Comparison of ENCODE assay signal across 8 cellular contexts in the genomic region with DNA sequence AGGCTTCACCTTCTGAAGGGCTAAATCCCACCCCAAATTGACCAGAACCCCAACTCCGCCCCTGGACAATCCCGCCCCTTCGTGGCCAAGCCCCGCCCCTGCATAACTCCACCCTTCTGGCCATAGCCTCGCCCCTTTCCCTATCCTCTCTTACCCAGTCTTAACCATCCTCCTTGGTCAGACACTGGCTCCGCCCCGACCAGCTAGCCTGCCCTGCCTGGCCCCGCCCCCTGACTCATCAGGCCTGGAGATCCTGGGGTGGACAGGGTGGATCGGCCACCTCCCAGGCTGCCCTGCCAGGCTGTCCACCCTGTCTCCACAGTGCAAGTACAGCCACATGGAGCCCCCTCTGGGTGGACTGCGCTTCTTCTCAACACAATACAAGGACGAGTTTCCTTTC. TPM values are rescaled to one million over a fixed set of nuclear protein-coding genes. Genes with fewer than 3 reads are reported as not detected.
DNase-seq lines count a peak whose midpoint lies in the region; ATAC-seq and TF ChIP-seq lines count a peak whose summit lies in the region.

No MANE protein-coding gene starts in this region.

- ATAC-seq in activated CD8-positive, alpha-beta T cell treated with anti-CD3 and anti-CD28 coated beads, Interleukin-2, amount 10 ng/mL, durations not matched to agents 7 days and 5 days: peak; percentile 35
- no peak for ATAC-seq in GM21529 (IDR thresholded peaks at IDR 0.05; ENCODE audit: unreplicated experiment)
- ATAC-seq in HG03432 (IDR thresholded peaks at IDR 0.05; ENCODE audit: unreplicated experiment): no peak
- ATAC-seq in GM18505 (IDR thresholded peaks at IDR 0.05; ENCODE audit: unreplicated experiment): no peak

- no peak for TF ChIP-seq CTCF in transverse colon (IDR thresholded peaks at IDR 0.05)

- no peaks in the 10 kb centered on the region for H3K36me3 Mint-ChIP-seq in activated CD8-positive, alpha-beta T cell treated with anti-CD3 and anti-CD28 coated beads, Interleukin-2, amount 10 ng/mL, durations not matched to agents 7 days and 5 days (ENCODE audit: low read depth)

- no peaks in the 10 kb centered on the region for H3K36me3 ChIP-seq in Karpas-422 (ENCODE audit: insufficient read depth, low read length)
- H3K36me3 ChIP-seq in iPS DF 6.9 (ENCODE audit: control insufficient read depth, insufficient read depth, low read length): no peaks in the 10 kb centered on the region
- H3K36me3 ChIP-seq in transverse colon: no peaks in the 10 kb centered on the region

- peaks cover 3% of the 10 kb centered on the region for H3K4me1 Mint-ChIP-seq in activated CD8-positive, alpha-beta T cell treated with anti-CD3 and anti-CD28 coated beads, Interleukin-2, amount 10 ng/mL, durations not matched to agents 7 days and 5 days (ENCODE audit: low read depth)

- H3K27me3 ChIP-seq in Karpas-422 (ENCODE audit: low read length) (no peaks in the 10 kb centered on the region), iPS DF 6.9 (ENCODE audit: control insufficient read depth, insufficient read depth, low read length) (no peaks in the 10 kb centered on the region), transverse colon (no peaks in the 10 kb centered on the region)

- H3K4me2 ChIP-seq in Karpas-422 (ENCODE audit: low read depth, low read length, poor library complexity, severe bottlenecking): no peak overlapping the region

- TF ChIP-seq EP300 in transverse colon (IDR thresholded peaks at IDR 0.05; ENCODE audit: low read depth): no peak

- H3K27ac ChIP-seq in Karpas-422 (ENCODE audit: low read length): no peak overlapping the region
- H3K27ac ChIP-seq in iPS DF 6.9 (ENCODE audit: low read length): no peak overlapping the region
- H3K27ac ChIP-seq in transverse colon: no peak overlapping the region

- CTCF ChIA-PET in activated CD8-positive, alpha-beta T cell treated with anti-CD3 and anti-CD28 coated beads, Interleukin-2, amount 10 ng/mL, durations not matched to agents 7 days and 5 days (lab: Charles Lee): no interaction called here

- no peaks in the 10 kb centered on the region for H3K79me2 ChIP-seq in Karpas-422 (ENCODE audit: low read length)

- H4K20me1 ChIP-seq in Karpas-422 (ENCODE audit: insufficient read depth, low read depth, low read length): no peaks in the 10 kb centered on the region

- H3K4me3 ChIP-seq in Karpas-422 (ENCODE audit: low read length): no peak overlapping the region
- H3K4me3 ChIP-seq in iPS DF 6.9 (ENCODE audit: low read length): no peak overlapping the region
- H3K4me3 ChIP-seq in transverse colon: no peak overlapping the region

- POLR2A ChIA-PET in activated CD8-positive, alpha-beta T cell treated with anti-CD3 and anti-CD28 coated beads, Interleukin-2, amount 10 ng/mL, durations not matched to agents 7 days and 5 days (lab: Charles Lee): no interaction called here

- no peak overlapping the region for H3K9ac ChIP-seq in Karpas-422 (ENCODE audit: low read length)

- no peak overlapping the region for H3K27ac Mint-ChIP-seq in activated CD8-positive, alpha-beta T cell treated with anti-CD3 and anti-CD28 coated beads, Interleukin-2, amount 10 ng/mL, durations not matched to agents 7 days and 5 days

- H3K9me3 ChIP-seq in Karpas-422 (ENCODE audit: low read length): no peaks in the 10 kb centered on the region
- H3K9me3 ChIP-seq in iPS DF 6.9 (ENCODE audit: control insufficient read depth, insufficient read depth, low read length): no peaks in the 10 kb centered on the region
- H3K9me3 ChIP-seq in transverse colon: no peaks in the 10 kb centered on the region

- DNase-seq in Caki2 (ENCODE audit: low read depth): peak; percentile 84
- peak; percentile 81 for DNase-seq in Karpas-422
- DNase-seq in activated CD8-positive, alpha-beta T cell treated with anti-CD3 and anti-CD28 coated beads, Interleukin-2, amount 10 ng/mL, durations not matched to agents 7 days and 5 days: no peak
- peak; percentile 92 for DNase-seq in iPS DF 6.9 (ENCODE audit: low read depth, low spot score)
- DNase-seq in transverse colon: peak; percentile 86

- intact Hi-C loops in transverse colon (cut with DNase I; ENCODE audit: low total_unique reads): no loop called here

- no peak overlapping the region for H2AFZ ChIP-seq in Karpas-422 (ENCODE audit: low read length)

- TF ChIP-seq POLR2A in transverse colon (IDR thresholded peaks at IDR 0.05): no peak
- no peak for TF ChIP-seq POLR2A in GM18505 (IDR thresholded peaks at IDR 0.05; ENCODE audit: borderline replicate concordance, extremely low read depth, insufficient read depth, insufficient read length)

- peaks cover 10% of the 10 kb centered on the region for H3K27me3 Mint-ChIP-seq in activated CD8-positive, alpha-beta T cell treated with anti-CD3 and anti-CD28 coated beads, Interleukin-2, amount 10 ng/mL, durations not matched to agents 7 days and 5 days (ENCODE audit: low read depth)

- H3K4me3 Mint-ChIP-seq in activated CD8-positive, alpha-beta T cell treated with anti-CD3 and anti-CD28 coated beads, Interleukin-2, amount 10 ng/mL, durations not matched to agents 7 days and 5 days: no peak overlapping the region

- no peaks in the 10 kb centered on the region for H3K9me3 Mint-ChIP-seq in activated CD8-positive, alpha-beta T cell treated with anti-CD3 and anti-CD28 coated beads, Interleukin-2, amount 10 ng/mL, durations not matched to agents 7 days and 5 days (ENCODE audit: insufficient read depth)

- H3K9me2 ChIP-seq in Karpas-422 (replicated peaks; ENCODE audit: insufficient read depth, low read length): no peaks in the 10 kb centered on the region

- in situ Hi-C loops in Caki2 (cut with HindIII; ENCODE audit: low pct_unique_long_range_greater_than_20kb, low sequenced_read_pairs): no loop called here
- in situ Hi-C loops in transverse colon (cut with MboI; ENCODE audit: low pct_ligation_motif_present in 1 of 4, low pct_unique_long_range_greater_than_20kb in 1 of 4, low sequenced_read_pairs in 3 of 4): no loop called here

- H3K4me1 ChIP-seq in Karpas-422 (ENCODE audit: low read length) (no peaks in the 10 kb centered on the region), iPS DF 6.9 (ENCODE audit: control insufficient read depth, insufficient read depth, low read length) (no peaks in the 10 kb centered on the region; the same call in 1 of the 2 replicates), transverse colon (peaks cover 6 to 23% (median 14%) of the 10 kb centered on the region in 4 donors)

- no CpG with 5 or more reads among the region's 11 CpGs for WGBS in iPS DF 6.9 (ENCODE audit: insufficient coverage, insufficient read length)
- WGBS in transverse colon (ENCODE audit: low coverage in 1 of 2), 2 donors: 39% methylated on average over 11 of the region's 11 CpGs; no CpG with 5 or more reads in 1 of the 2 donors

RNA-seq across cellular contexts. Expression of a gene that starts 8.0 kb away (rescaled TPM):
- 22.9 and 33.6 TPM in 2 replicates for total RNA-seq in Caki2 (2014; rRNA removed; shearing (Covaris generic); ENCODE audit: low replicate concordance)
- total RNA-seq in Karpas-422 (2014; rRNA removed; shearing (Covaris generic); ENCODE audit: low replicate concordance): not detected in 2 replicates
- total RNA-seq in activated CD8-positive, alpha-beta T cell treated with anti-CD3 and anti-CD28 coated beads, Interleukin-2, amount 10 ng/mL, durations not matched to agents 7 days and 5 days: 1 to 10 TPM; 5.8 to 7.9 TPM
- total RNA-seq in transverse colon: 10 to 100 TPM; 50.2 to 72.7 (median 69.1) TPM

RNA-seq across cellular contexts. Expression of a gene that starts 14.5 kb away (rescaled TPM):
- total RNA-seq in Caki2 (2014; rRNA removed; shearing (Covaris generic); ENCODE audit: low replicate concordance): 0.61 and 3.2 TPM in 2 replicates
- 1.9 and 3.9 TPM in 2 replicates for total RNA-seq in Karpas-422 (2014; rRNA removed; shearing (Covaris generic); ENCODE audit: low replicate concordance)
- total RNA-seq in activated CD8-positive, alpha-beta T cell treated with anti-CD3 and anti-CD28 coated beads, Interleukin-2, amount 10 ng/mL, durations not matched to agents 7 days and 5 days: 10 to 100 TPM; 16.2 to 17.7 TPM
- total RNA-seq in transverse colon: 10 to 100 TPM; 14.7 to 93.1 (median 23.9) TPM

RNA-seq across cellular contexts. Expression of a gene that starts 19.0 kb away (rescaled TPM):
- 4.7 and 9.1 TPM in 2 replicates for total RNA-seq in Caki2 (2014; rRNA removed; shearing (Covaris generic); ENCODE audit: low replicate concordance)
- 1.0 and 1.8 TPM in 2 replicates for total RNA-seq in Karpas-422 (2014; rRNA removed; shearing (Covaris generic); ENCODE audit: low replicate concordance)
- 1 to 10 TPM in 1 of 2 experiments, under 1 TPM in 1; 0.99 to 1.5 TPM for total RNA-seq in activated CD8-positive, alpha-beta T cell treated with anti-CD3 and anti-CD28 coated beads, Interleukin-2, amount 10 ng/mL, durations not matched to agents 7 days and 5 days
- 10 to 100 TPM in 1 of 4 donors, 1 to 10 TPM in 3; 2.2 to 14.5 (median 8.9) TPM for total RNA-seq in transverse colon

RNA-seq across cellular contexts. Expression of a gene that starts 27.6 kb away (rescaled TPM):
- 38.0 and 39.4 TPM in 2 replicates for total RNA-seq in Caki2 (2014; rRNA removed; shearing (Covaris generic); ENCODE audit: low replicate concordance)
- total RNA-seq in Karpas-422 (2014; rRNA removed; shearing (Covaris generic); ENCODE audit: low replicate concordance): 65.8 and 121 TPM in 2 replicates
- 100 to 1,000 TPM; 166 to 173 TPM for total RNA-seq in activated CD8-positive, alpha-beta T cell treated with anti-CD3 and anti-CD28 coated beads, Interleukin-2, amount 10 ng/mL, durations not matched to agents 7 days and 5 days
- 100 to 1,000 TPM; 115 to 435 (median 147) TPM for total RNA-seq in transverse colon
